In genomic region chr18:58633874-58634273, GRCh38 we compare ENCODE assay signal across 18 cellular contexts. TPM values are rescaled to one million over a fixed set of nuclear protein-coding genes. Genes with fewer than 3 reads are reported as not detected.
DNase-seq lines count a peak whose midpoint lies in the region; TF ChIP-seq lines count a peak whose summit lies in the region.
"Had no signal": no experiment of that assay in that cellular context is flagged by ENCODE, and none has a peak within 500 bp of the region (broad histone marks: within the 10 kb centered on the region; RNA-seq: fewer than 3 reads in every experiment).

No MANE protein-coding gene starts in this region.

- H3K27me3 ChIP-seq in GM06990 (replicated peaks; ENCODE audit: control insufficient read depth, insufficient read depth, low read length): no peaks in the 10 kb centered on the region

- H3K27ac Mint-ChIP-seq in activated naive CD8-positive, alpha-beta T cell treated with anti-CD3 and anti-CD28 coated beads for 36 hours: peak overlapping the region; percentile 25
- H3K27ac Mint-ChIP-seq in osteocyte (ENCODE audit: unreplicated experiment) (peak overlapping the region; percentile 56), mesothelial cell of epicardium (no peak overlapping the region)
- H3K27ac Mint-ChIP-seq in activated CD4-positive, alpha-beta memory T cell treated with anti-CD3 and anti-CD28 coated beads, Interleukin-2, amount 10 ng/mL, durations not matched to agents 7 days and 5 days: no peak overlapping the region
- H3K27ac Mint-ChIP-seq: B cell; CD4-positive, alpha-beta T cell had no signal

- POLR2A ChIA-PET in activated CD4-positive, alpha-beta memory T cell treated with anti-CD3 and anti-CD28 coated beads, Interleukin-2, amount 10 ng/mL, durations not matched to agents 7 days and 5 days (lab: Charles Lee): no interaction called here

- TF ChIP-seq CTCF in GM06990 (IDR thresholded peaks at IDR 0.05; ENCODE audit: insufficient read depth, low read length, poor library complexity, severe bottlenecking): no peak
- TF ChIP-seq CTCF in osteocyte (IDR thresholded peaks at IDR 0.05): no peak
- no peak for TF ChIP-seq CTCF in mesothelial cell of epicardium (IDR thresholded peaks at IDR 0.05; ENCODE audit: unreplicated experiment)

- no peaks in the 10 kb centered on the region for H3K36me3 ChIP-seq in GM06990 (ENCODE audit: control insufficient read depth, insufficient read depth, low read length)

- no peak overlapping the region for H3K4me3 Mint-ChIP-seq in activated naive CD8-positive, alpha-beta T cell treated with anti-CD3 and anti-CD28 coated beads for 36 hours
- no peak overlapping the region for H3K4me3 Mint-ChIP-seq in osteocyte (ENCODE audit: unreplicated experiment)
- H3K4me3 Mint-ChIP-seq in activated CD4-positive, alpha-beta memory T cell treated with anti-CD3 and anti-CD28 coated beads, Interleukin-2, amount 10 ng/mL, durations not matched to agents 7 days and 5 days: no peak overlapping the region
- no peak overlapping the region for H3K4me3 Mint-ChIP-seq in mesothelial cell of epicardium
- H3K4me3 Mint-ChIP-seq: B cell; CD4-positive, alpha-beta T cell had no signal

- H3K9me3 Mint-ChIP-seq in activated naive CD8-positive, alpha-beta T cell treated with anti-CD3 and anti-CD28 coated beads for 36 hours: no peaks in the 10 kb centered on the region
- H3K9me3 Mint-ChIP-seq in osteocyte (ENCODE audit: unreplicated experiment) (no peaks in the 10 kb centered on the region), mesothelial cell of epicardium (no peaks in the 10 kb centered on the region)
- no peaks in the 10 kb centered on the region for H3K9me3 Mint-ChIP-seq in activated CD4-positive, alpha-beta memory T cell treated with anti-CD3 and anti-CD28 coated beads, Interleukin-2, amount 10 ng/mL, durations not matched to agents 7 days and 5 days
- H3K9me3 Mint-ChIP-seq: CD4-positive, alpha-beta T cell had no signal

- H3K4me1 Mint-ChIP-seq in activated naive CD8-positive, alpha-beta T cell treated with anti-CD3 and anti-CD28 coated beads for 36 hours: peaks cover 51% of the 10 kb centered on the region
- H3K4me1 Mint-ChIP-seq in osteocyte (ENCODE audit: unreplicated experiment) (peaks cover 44% of the 10 kb centered on the region), mesothelial cell of epicardium (peaks cover 28% of the 10 kb centered on the region)
- H3K4me1 Mint-ChIP-seq in activated CD4-positive, alpha-beta memory T cell treated with anti-CD3 and anti-CD28 coated beads, Interleukin-2, amount 10 ng/mL, durations not matched to agents 7 days and 5 days: peaks cover 27% of the 10 kb centered on the region

- no peaks in the 10 kb centered on the region for H3K27me3 Mint-ChIP-seq in activated naive CD8-positive, alpha-beta T cell treated with anti-CD3 and anti-CD28 coated beads for 36 hours
- H3K27me3 Mint-ChIP-seq in osteocyte (ENCODE audit: unreplicated experiment) (no peaks in the 10 kb centered on the region), mesothelial cell of epicardium (ENCODE audit: low read depth) (no peaks in the 10 kb centered on the region)
- H3K27me3 Mint-ChIP-seq in activated CD4-positive, alpha-beta memory T cell treated with anti-CD3 and anti-CD28 coated beads, Interleukin-2, amount 10 ng/mL, durations not matched to agents 7 days and 5 days: peaks cover 2% of the 10 kb centered on the region
- H3K27me3 Mint-ChIP-seq: B cell; CD4-positive, alpha-beta T cell had no signal

- no peaks in the 10 kb centered on the region for H3K36me3 Mint-ChIP-seq in activated naive CD8-positive, alpha-beta T cell treated with anti-CD3 and anti-CD28 coated beads for 36 hours
- H3K36me3 Mint-ChIP-seq in osteocyte (ENCODE audit: unreplicated experiment) (no peaks in the 10 kb centered on the region), mesothelial cell of epicardium (no peaks in the 10 kb centered on the region)
- H3K36me3 Mint-ChIP-seq in activated CD4-positive, alpha-beta memory T cell treated with anti-CD3 and anti-CD28 coated beads, Interleukin-2, amount 10 ng/mL, durations not matched to agents 7 days and 5 days (ENCODE audit: low read depth): no peaks in the 10 kb centered on the region

- H3K4me3 ChIP-seq in GM06990 (replicated peaks; ENCODE audit: low read depth, low read length): no peak overlapping the region
- H3K4me3 ChIP-seq: SK-N-MC had no signal

- CTCF ChIA-PET in activated CD4-positive, alpha-beta memory T cell treated with anti-CD3 and anti-CD28 coated beads, Interleukin-2, amount 10 ng/mL, durations not matched to agents 7 days and 5 days (lab: Charles Lee): interaction anchor here (1.0 kb wide), 1 partner anchor 49 kb away, joined by 3 read pairs; no protein-coding TSS in a partner anchor

- DNase-seq in AG20443 (ENCODE audit: low spot score) (peak; percentile 17), GM06990 (ENCODE audit: extremely low read depth, insufficient read length) (peak; percentile 43), osteocyte (ENCODE audit: extremely low spot score, unreplicated experiment) (no peak), mesothelial cell of epicardium (ENCODE audit: low spot score in 2 of 2, unreplicated experiment in 2 of 2) (no peak), NOMO-1 (lab: John Stamatoyannopoulos, UW; ENCODE audit: unreplicated experiment in 2 of 2) (no peak)
- DNase-seq in activated naive CD8-positive, alpha-beta T cell treated with anti-CD3 and anti-CD28 coated beads for 36 hours: no peak
- no peak for DNase-seq in activated CD4-positive, alpha-beta memory T cell treated with anti-CD3 and anti-CD28 coated beads, Interleukin-2, amount 10 ng/mL, durations not matched to agents 7 days and 5 days
- DNase-seq: Caco-2; CD4-positive, alpha-beta T cell; DMS153; NCI-H1105 treated with DMSO at 0.1 percent for 48 hours; NCI-H1694; NCI-H2107; NCI-H510A; NCI-H748 treated with DMSO at 0.1 percent for 48 hours; SHP77 had no signal

RNA-seq across cellular contexts. Expression of gene ALPK2, which starts 5.0 kb away (rescaled TPM):
- total RNA-seq in activated naive CD8-positive, alpha-beta T cell treated with anti-CD3 and anti-CD28 coated beads for 36 hours: under 1 TPM; 0.62 to 0.76 TPM
- total RNA-seq in osteocyte: 54.9 and 61.2 TPM in 2 replicates
- under 1 TPM; 0.18 TPM for total RNA-seq in activated CD4-positive, alpha-beta memory T cell treated with anti-CD3 and anti-CD28 coated beads, Interleukin-2, amount 10 ng/mL, durations not matched to agents 7 days and 5 days
- 5.6 to 6.4 TPM (median 5.8 TPM) in 3 replicates for total RNA-seq in mesothelial cell of epicardium

RNA-seq across cellular contexts. Expression of gene MALT1, which starts 37.4 kb away (rescaled TPM):
- 10 to 100 TPM; 46.2 to 46.5 TPM for total RNA-seq in activated naive CD8-positive, alpha-beta T cell treated with anti-CD3 and anti-CD28 coated beads for 36 hours
- total RNA-seq in osteocyte: 28.1 and 28.8 TPM in 2 replicates
- total RNA-seq in activated CD4-positive, alpha-beta memory T cell treated with anti-CD3 and anti-CD28 coated beads, Interleukin-2, amount 10 ng/mL, durations not matched to agents 7 days and 5 days: 10 to 100 TPM; 41.0 to 43.0 TPM
- total RNA-seq in mesothelial cell of epicardium: 24.3 to 25.8 TPM (median 25.3 TPM) in 3 replicates

Comparison
In these comparisons a context has a peak if more than half of its experiments do, and no peak if none do; other contexts are left out.
1. DNase-seq: peak in AG20443 (single experiment) and GM06990 (single experiment); none in activated naive CD8-positive, alpha-beta T cell treated with anti-CD3 and anti-CD28 coated beads for 36 hours (single experiment), osteocyte (single experiment), activated CD4-positive, alpha-beta memory T cell treated with anti-CD3 and anti-CD28 coated beads, Interleukin-2, amount 10 ng/mL, durations not matched to agents 7 days and 5 days (single experiment), mesothelial cell of epicardium (0 of 2) and NOMO-1 (0 of 2).
2. H3K27ac Mint-ChIP-seq: peak in activated naive CD8-positive, alpha-beta T cell treated with anti-CD3 and anti-CD28 coated beads for 36 hours (single experiment) and osteocyte (single experiment); none in activated CD4-positive, alpha-beta memory T cell treated with anti-CD3 and anti-CD28 coated beads, Interleukin-2, amount 10 ng/mL, durations not matched to agents 7 days and 5 days (single experiment) and mesothelial cell of epicardium (single experiment).